1 cellular context compared by ENCODE assay signal in genomic region chr11:120235024-120235628, GRCh38.
A peak's percentile ranks its signal among the peaks of the same experiment; 100 is the strongest.
TF ChIP-seq lines count a peak whose summit lies in the region.

No MANE protein-coding gene starts in this region.

TF ChIP-seq in K562, 482 proteins besides CTCF, POLR2A, EP300 and RAD21 (continues in another document):
- no peak for TF ChIP-seq ZNF609 (CRISPR knock-in tag; IDR thresholded peaks at IDR 0.05; ENCODE audit: borderline replicate concordance)
- TF ChIP-seq JUN (IDR thresholded peaks at IDR 0.05; ENCODE audit: borderline replicate concordance, low read depth, low read length), result 0 out of 2 replicates have a peak, but pooled peaks have one; percentile 17
- no peak for TF ChIP-seq JUN (CRISPR knock-in tag; IDR thresholded peaks at IDR 0.05; ENCODE audit: borderline replicate concordance)
- TF ChIP-seq KDM2B (CRISPR knock-in tag; IDR thresholded peaks at IDR 0.05), result no peak
- TF ChIP-seq NFIC (IDR thresholded peaks at IDR 0.05), result no peak
- TF ChIP-seq STAT5A (IDR thresholded peaks at IDR 0.05; ENCODE audit: borderline replicate concordance, low read length), result no peak
- TF ChIP-seq MYBL2 (IDR thresholded peaks at IDR 0.05; ENCODE audit: low read depth), result no peak
- TF ChIP-seq MYBL2 (CRISPR knock-in tag; IDR thresholded peaks at IDR 0.05; ENCODE audit: borderline replicate concordance), result no peak
- peak; percentile 55; the same call in 1 of the 2 replicates for TF ChIP-seq DEAF1 (CRISPR knock-in tag; IDR thresholded peaks at IDR 0.05)
- no peak for TF ChIP-seq CBFA2T3 (IDR thresholded peaks at IDR 0.05)
- TF ChIP-seq, protein P1, sequence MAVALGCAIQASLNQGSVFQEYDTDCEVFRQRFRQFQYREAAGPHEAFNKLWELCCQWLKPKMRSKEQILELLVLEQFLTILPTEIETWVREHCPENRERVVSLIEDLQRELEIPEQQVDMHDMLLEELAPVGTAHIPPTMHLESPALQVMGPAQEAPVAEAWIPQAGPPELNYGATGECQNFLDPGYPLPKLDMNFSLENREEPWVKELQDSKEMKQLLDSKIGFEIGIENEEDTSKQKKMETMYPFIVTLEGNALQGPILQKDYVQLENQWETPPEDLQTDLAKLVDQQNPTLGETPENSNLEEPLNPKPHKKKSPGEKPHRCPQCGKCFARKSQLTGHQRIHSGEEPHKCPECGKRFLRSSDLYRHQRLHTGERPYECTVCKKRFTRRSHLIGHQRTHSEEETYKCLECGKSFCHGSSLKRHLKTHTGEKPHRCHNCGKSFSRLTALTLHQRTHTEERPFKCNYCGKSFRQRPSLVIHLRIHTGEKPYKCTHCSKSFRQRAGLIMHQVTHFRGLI (CRISPR knock-in tag; IDR thresholded peaks at IDR 0.05), result no peak
- TF ChIP-seq ZNF197 (CRISPR knock-in tag; IDR thresholded peaks at IDR 0.05; ENCODE audit: low read depth), result no peak
- peak in 1 of 2 experiments; percentile 24; a peak in 1 of 4 replicates for TF ChIP-seq RCOR1 (IDR thresholded peaks at IDR 0.05; ENCODE audit: borderline replicate concordance in 1 of 2, low read depth in 2 of 2, low read length in 2 of 2)
- no peak for TF ChIP-seq MTF1 (CRISPR knock-in tag; IDR thresholded peaks at IDR 0.05; ENCODE audit: borderline replicate concordance)
- peak; percentile 99 for TF ChIP-seq SMC3 (conservative IDR thresholded peaks at IDR 0.05; ENCODE audit: insufficient read depth, low read depth, low read length)
- TF ChIP-seq E4F1 (CRISPR knock-in tag; IDR thresholded peaks at IDR 0.05; ENCODE audit: borderline replicate concordance), result no peak
- no peak for TF ChIP-seq ZBTB11 (CRISPR knock-in tag; IDR thresholded peaks at IDR 0.05)
- TF ChIP-seq ZNF232 (CRISPR knock-in tag; IDR thresholded peaks at IDR 0.05), result no peak
- TF ChIP-seq DPF2 (IDR thresholded peaks at IDR 0.05), result no peak
- TF ChIP-seq ZNF3 (CRISPR knock-in tag; IDR thresholded peaks at IDR 0.05), result no peak
- no peak for TF ChIP-seq MCM7 (IDR thresholded peaks at IDR 0.05)
- TF ChIP-seq ZFPM2 (CRISPR knock-in tag; IDR thresholded peaks at IDR 0.05), result no peak
- no peak for TF ChIP-seq NCOA4 (IDR thresholded peaks at IDR 0.05; ENCODE audit: partially characterized antibody)
- no peak for TF ChIP-seq TFAP4 (CRISPR knock-in tag; IDR thresholded peaks at IDR 0.05; ENCODE audit: borderline replicate concordance)
- peak; percentile 73 for TF ChIP-seq THRA (IDR thresholded peaks at IDR 0.05)
- TF ChIP-seq MXI1 (IDR thresholded peaks at IDR 0.05; ENCODE audit: low read depth, low read length), result no peak
- TF ChIP-seq XRCC5 (IDR thresholded peaks at IDR 0.05; ENCODE audit: low read depth, low read length), result 0 out of 2 replicates have a peak, but pooled peaks have one; percentile 63
- no peak for TF ChIP-seq CBX3 (IDR thresholded peaks at IDR 0.05; ENCODE audit: borderline replicate concordance in 1 of 2, low read length in 2 of 2)
- TF ChIP-seq TBL1XR1 (IDR thresholded peaks at IDR 0.05; ENCODE audit: low read length in 2 of 2), result 0 out of 4 replicates have a peak, but pooled peaks have one; percentile 19 to 21
- TF ChIP-seq GMEB1 (CRISPR knock-in tag; IDR thresholded peaks at IDR 0.05), result no peak
- TF ChIP-seq ZNF174 (CRISPR knock-in tag; IDR thresholded peaks at IDR 0.05), result no peak
- TF ChIP-seq ARID3B (CRISPR knock-in tag; IDR thresholded peaks at IDR 0.05; ENCODE audit: borderline replicate concordance), result no peak
- TF ChIP-seq ETV5 (CRISPR knock-in tag; IDR thresholded peaks at IDR 0.05; ENCODE audit: low read depth), result peak; percentile 48; the same call in 1 of the 2 replicates
- no peak for TF ChIP-seq ARHGAP35 (IDR thresholded peaks at IDR 0.05; ENCODE audit: partially characterized antibody)
- TF ChIP-seq ZNF347 (CRISPR knock-in tag; IDR thresholded peaks at IDR 0.05; ENCODE audit: low read depth), result no peak
- 0 out of 2 replicates have a peak, but pooled peaks have one; percentile 20 for TF ChIP-seq CREM (IDR thresholded peaks at IDR 0.05; ENCODE audit: low read depth)
- TF ChIP-seq GTF2A2 (tag; IDR thresholded peaks at IDR 0.05), result no peak
- TF ChIP-seq PHF21A (IDR thresholded peaks at IDR 0.05; ENCODE audit: borderline replicate concordance, low read depth), result no peak
- no peak for TF ChIP-seq ZNF212 (CRISPR knock-in tag; IDR thresholded peaks at IDR 0.05)
- no peak for TF ChIP-seq ZSCAN29 (IDR thresholded peaks at IDR 0.05)
- no peak for TF ChIP-seq HDAC3 (IDR thresholded peaks at IDR 0.05; ENCODE audit: borderline replicate concordance, partially characterized antibody)
- TF ChIP-seq, protein P2, sequence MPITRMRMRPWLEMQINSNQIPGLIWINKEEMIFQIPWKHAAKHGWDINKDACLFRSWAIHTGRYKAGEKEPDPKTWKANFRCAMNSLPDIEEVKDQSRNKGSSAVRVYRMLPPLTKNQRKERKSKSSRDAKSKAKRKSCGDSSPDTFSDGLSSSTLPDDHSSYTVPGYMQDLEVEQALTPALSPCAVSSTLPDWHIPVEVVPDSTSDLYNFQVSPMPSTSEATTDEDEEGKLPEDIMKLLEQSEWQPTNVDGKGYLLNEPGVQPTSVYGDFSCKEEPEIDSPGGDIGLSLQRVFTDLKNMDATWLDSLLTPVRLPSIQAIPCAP (CRISPR knock-in tag; IDR thresholded peaks at IDR 0.05; ENCODE audit: borderline replicate concordance), result no peak
- no peak for TF ChIP-seq SMARCA4 (IDR thresholded peaks at IDR 0.05)
